Comparison of ENCODE assay signal across 28 cellular contexts in genomic region chr12:65605019-65605418, GRCh38.
DNase-seq lines count a peak whose midpoint lies in the region; ATAC-seq and TF ChIP-seq lines count a peak whose summit lies in the region.
"Had no signal": no experiment of that assay in that cellular context is flagged by ENCODE, and none has a peak within 500 bp of the region (broad histone marks: within the 10 kb centered on the region; RNA-seq: fewer than 3 reads in every experiment).

No MANE protein-coding gene starts in this region.

- no TSS peak for BruUV-seq in A673 (replicated peaks; lab: Mats Ljungman, UMichigan)

- intact Hi-C loops in A673 (cut with micrococcal nuclease; ENCODE audit: unreplicated experiment), result loop anchor here (5.0 kb wide), 3 partner anchors 62 to 298 kb away; partner anchors contain the start of gene HMGA2

- peaks cover 9% of the 10 kb centered on the region for H3K4me1 Mint-ChIP-seq in activated T-cell treated with anti-CD3 and anti-CD28 coated beads, Interleukin-2, amount 50 U/mL, for 24 hours (ENCODE audit: low read depth)
- H3K4me1 Mint-ChIP-seq: memory B cell; stimulated activated naive CD8-positive, alpha-beta T cell treated with anti-CD3 and anti-CD28 coated beads, Interleukin-15, amount 100 ng/mL, for 72 hours had no signal

- no peak overlapping the region for H2AFZ ChIP-seq in fibroblast of lung (ENCODE audit: low read length)

- CTCF ChIA-PET in A673 (lab: Charles Lee), result no interaction called here

- ATAC-seq in HG03565 (IDR thresholded peaks at IDR 0.05; ENCODE audit: unreplicated experiment), result no peak
- ATAC-seq: left cardiac atrium; stimulated activated naive CD8-positive, alpha-beta T cell treated with anti-CD3 and anti-CD28 coated beads, Interleukin-15, amount 100 ng/mL, for 72 hours; WTC11 had no signal

- no peak overlapping the region for H3K4me3 Mint-ChIP-seq in activated T-cell treated with anti-CD3 and anti-CD28 coated beads, Interleukin-2, amount 50 U/mL, for 24 hours
- H3K4me3 Mint-ChIP-seq: memory B cell; naive B cell; stimulated activated naive CD8-positive, alpha-beta T cell treated with anti-CD3 and anti-CD28 coated beads, Interleukin-15, amount 100 ng/mL, for 72 hours; T-helper 2 cell treated with Interferon-gamma antibody and Interleukin-4, amounts not matched to agents 5 μg/mL and 100 μg/mL, for 36 hours; WTC11 had no signal

- peak overlapping the region; percentile 65 for H3K4me2 ChIP-seq in fibroblast of lung (ENCODE audit: extremely low read depth, insufficient read depth, low read length)
- peak overlapping the region; percentile 84 for H3K4me2 ChIP-seq in skeletal muscle satellite cell (ENCODE audit: low read length)

- H3K9me3 Mint-ChIP-seq in activated T-cell treated with anti-CD3 and anti-CD28 coated beads, Interleukin-2, amount 50 U/mL, for 24 hours, result no peaks in the 10 kb centered on the region
- H3K9me3 Mint-ChIP-seq: stimulated activated naive CD8-positive, alpha-beta T cell treated with anti-CD3 and anti-CD28 coated beads, Interleukin-15, amount 100 ng/mL, for 72 hours; T-helper 2 cell treated with Interferon-gamma antibody and Interleukin-4, amounts not matched to agents 5 μg/mL and 100 μg/mL, for 36 hours had no signal

- TF ChIP-seq CTCF in astrocyte of the spinal cord (IDR thresholded peaks at IDR 0.05; ENCODE audit: low read depth, low read length) (no peak), fibroblast of lung (conservative IDR thresholded peaks at IDR 0.05 in 1 of 2, IDR thresholded peaks at IDR 0.05 in 1 of 2; ENCODE audit: low read depth in 1 of 2, low read length in 2 of 2) (no peak), A673 (conservative IDR thresholded peaks at IDR 0.05; ENCODE audit: low read depth, low read length) (no peak)

- H3K27me3 ChIP-seq in fibroblast of lung (ENCODE audit: control insufficient read depth, insufficient read depth, low read length), result no peaks in the 10 kb centered on the region
- no peaks in the 10 kb centered on the region for H3K27me3 ChIP-seq in skeletal muscle satellite cell (ENCODE audit: control insufficient read depth, insufficient read depth, low read length)
- no peaks in the 10 kb centered on the region for H3K27me3 ChIP-seq in A673 (replicated peaks; ENCODE audit: insufficient read depth, low read depth, low read length, poor library complexity)
- H3K27me3 ChIP-seq: BE2C, cardiac muscle cell, tibial artery had no signal

- no peaks in the 10 kb centered on the region for H4K20me1 ChIP-seq in fibroblast of lung (ENCODE audit: control insufficient read depth, extremely low read depth, insufficient read depth, low read length)

- H3K9me3 ChIP-seq in fibroblast of lung (ENCODE audit: control insufficient read depth, insufficient read depth, low read depth, low read length) (no peaks in the 10 kb centered on the region), skeletal muscle satellite cell (replicated peaks; ENCODE audit: low read length) (no peaks in the 10 kb centered on the region), A673 (ENCODE audit: low read depth, low read length, poor library complexity, severe bottlenecking) (peaks cover 10% of the 10 kb centered on the region)
- H3K9me3 ChIP-seq: BE2C, tibial artery had no signal

- in situ Hi-C loops in astrocyte of the spinal cord (cut with HindIII; ENCODE audit: low sequenced_read_pairs), result no loop called here

- H3K36me3 Mint-ChIP-seq in activated T-cell treated with anti-CD3 and anti-CD28 coated beads, Interleukin-2, amount 50 U/mL, for 24 hours (ENCODE audit: low read depth), result no peaks in the 10 kb centered on the region
- H3K36me3 Mint-ChIP-seq: memory B cell, naive B cell had no signal

- H3K36me3 ChIP-seq in fibroblast of lung (ENCODE audit: control insufficient read depth, insufficient read depth, low read length) (no peaks in the 10 kb centered on the region), skeletal muscle satellite cell (ENCODE audit: insufficient read depth, low read length) (peaks cover 14% of the 10 kb centered on the region), A673 (ENCODE audit: insufficient read depth, low read length, poor library complexity, severe bottlenecking) (no peaks in the 10 kb centered on the region)
- H3K36me3 ChIP-seq: BE2C, cardiac muscle cell, spleen, tibial artery had no signal

- H3K27ac ChIP-seq in fibroblast of lung (ENCODE audit: insufficient read depth, low read length), result peak overlapping the region; percentile 91
- no peak overlapping the region for H3K27ac ChIP-seq in A673 (ENCODE audit: low read depth, low read length, poor library complexity, severe bottlenecking)
- H3K27ac ChIP-seq: 22Rv1, cardiac muscle cell, HL-60, spleen, tibial artery had no signal

- DNase-seq in activated T-cell treated with anti-CD3 and anti-CD28 coated beads, Interleukin-2, amount 50 U/mL, for 24 hours, result no peak
- DNase-seq in activated T-cell treated with anti-CD3 and anti-CD28 coated beads for 4 hours (no peak), astrocyte of the spinal cord (ENCODE audit: low read depth, low spot score) (peak; percentile 57), fibroblast of lung (ENCODE audit: low read depth in 2 of 2) (peak; percentile 40 to 52), GF-D8 (lab: John Stamatoyannopoulos, UW) (no peak), A673 (ENCODE audit: low spot score) (no peak)
- DNase-seq: activated CD4-positive, alpha-beta T cell treated with anti-CD3 and anti-CD28 coated beads, Interleukin-2, amount 50 U/mL, for 48 hours; activated CD8-positive, alpha-beta memory T cell treated with anti-CD3 and anti-CD28 coated beads, Interleukin-2, amount 50 U/mL, for 48 hours; activated effector memory CD4-positive, alpha-beta T cell treated with anti-CD3 and anti-CD28 coated beads, Interleukin-2, amount 50 U/mL, for 16 hours; BE2C; left cardiac atrium; naive B cell; NCI-H1105; NCI-H2029; NCI-H2227 treated with DMSO at 0.1 percent for 48 hours; occipital lobe; spleen; stimulated activated CD4-positive, alpha-beta T cell treated with anti-CD3 and anti-CD28 coated beads, Interleukin-4, amount 100 ng/mL, for 4 hours; stimulated activated naive CD8-positive, alpha-beta T cell treated with anti-CD3 and anti-CD28 coated beads, Interleukin-15, amount 100 ng/mL, for 72 hours; tibial artery had no signal

- H3K4me1 ChIP-seq in fibroblast of lung (ENCODE audit: control insufficient read depth, extremely low read depth, insufficient read depth, low read length), result peaks cover 25% of the 10 kb centered on the region
- H3K4me1 ChIP-seq in skeletal muscle satellite cell (ENCODE audit: control insufficient read depth, insufficient read depth, low read length), result peaks cover 70% of the 10 kb centered on the region
- H3K4me1 ChIP-seq in A673 (ENCODE audit: insufficient read depth, low read length, poor library complexity, severe bottlenecking), result peaks cover 39% of the 10 kb centered on the region
- H3K4me1 ChIP-seq: BE2C had no signal

- POLR2A ChIA-PET in A673 (lab: Charles Lee; ENCODE audit: low non-redundant PET), result no interaction called here

- H3K27me3 Mint-ChIP-seq in activated T-cell treated with anti-CD3 and anti-CD28 coated beads, Interleukin-2, amount 50 U/mL, for 24 hours, result peaks cover 32% of the 10 kb centered on the region

- H3K4me3 ChIP-seq in astrocyte of the spinal cord (ENCODE audit: low read depth, low read length) (no peak overlapping the region), fibroblast of lung (replicated peaks in 1 of 4; ENCODE audit: control extremely low read depth in 1 of 4, insufficient read depth in 1 of 4, low read depth in 3 of 4, low read length in 4 of 4) (no peak overlapping the region), skeletal muscle satellite cell (ENCODE audit: low read length) (peak overlapping the region; percentile 72), A673 (ENCODE audit: low read depth, low read length, poor library complexity, severe bottlenecking) (no peak overlapping the region)
- H3K4me3 ChIP-seq: cardiac muscle cell, spleen, tibial artery had no signal

- H3K9ac ChIP-seq in fibroblast of lung (ENCODE audit: insufficient read depth, low read length) (no peak overlapping the region), skeletal muscle satellite cell (ENCODE audit: low read depth, low read length) (peak overlapping the region; percentile 96)

- peaks cover 12% of the 10 kb centered on the region for H3K79me2 ChIP-seq in fibroblast of lung (ENCODE audit: control insufficient read depth, insufficient read depth, low read length)

- peak overlapping the region; percentile 77 for H3K27ac Mint-ChIP-seq in activated T-cell treated with anti-CD3 and anti-CD28 coated beads, Interleukin-2, amount 50 U/mL, for 24 hours
- H3K27ac Mint-ChIP-seq: memory B cell; naive B cell; stimulated activated naive CD8-positive, alpha-beta T cell treated with anti-CD3 and anti-CD28 coated beads, Interleukin-15, amount 100 ng/mL, for 72 hours; T-helper 2 cell treated with Interferon-gamma antibody and Interleukin-4, amounts not matched to agents 5 μg/mL and 100 μg/mL, for 36 hours; WTC11 had no signal

Comparison
In these comparisons a context has a peak if more than half of its experiments do, and no peak if none do; other contexts are left out.
1. DNase-seq: peak in astrocyte of the spinal cord (single experiment) and fibroblast of lung (2 of 2); none in activated T-cell treated with anti-CD3 and anti-CD28 coated beads, Interleukin-2, amount 50 U/mL, for 24 hours (single experiment), activated T-cell treated with anti-CD3 and anti-CD28 coated beads for 4 hours (single experiment), GF-D8 (single experiment) and A673 (single experiment).